8 cellular contexts compared by ENCODE assay signal in genomic region chr19:17406039-17406886, GRCh38. TPM values are rescaled to one million over a fixed set of nuclear protein-coding genes. Genes with fewer than 3 reads are reported as not detected.
DNase-seq lines count a peak whose midpoint lies in the region; ATAC-seq and TF ChIP-seq lines count a peak whose summit lies in the region.

No MANE protein-coding gene starts in this region.

- no peaks in the 10 kb centered on the region for H3K27me3 ChIP-seq in HUES6 (ENCODE audit: control insufficient read depth, insufficient read depth, low read length)
- H3K27me3 ChIP-seq in lung (ENCODE audit: control insufficient read depth, insufficient read depth) = no peaks in the 10 kb centered on the region
- no peaks in the 10 kb centered on the region for H3K27me3 ChIP-seq in upper lobe of left lung

- H3K27me3 Mint-ChIP-seq in activated naive CD4-positive, alpha-beta T cell treated with anti-CD3 and anti-CD28 coated beads, Interleukin-2, amount 50 U/mL, for 24 hours = no peaks in the 10 kb centered on the region

- H3K9me3 ChIP-seq in HUES6 (ENCODE audit: control insufficient read depth, insufficient read depth, low read depth, low read length) (no peaks in the 10 kb centered on the region), lung (ENCODE audit: control insufficient read depth in 2 of 2, insufficient read depth in 1 of 2, low read length in 1 of 2) (no peaks in the 10 kb centered on the region), upper lobe of left lung (no peaks in the 10 kb centered on the region)

- ATAC-seq in lung (ENCODE audit: insufficient read depth, low FRiP score) = no peak
- peak; percentile 5 for ATAC-seq in upper lobe of left lung (ENCODE audit: low FRiP score in 2 of 2)

- no peaks in the 10 kb centered on the region for H3K9me3 Mint-ChIP-seq in activated naive CD4-positive, alpha-beta T cell treated with anti-CD3 and anti-CD28 coated beads, Interleukin-2, amount 50 U/mL, for 24 hours

- H3K27ac ChIP-seq in HUES6 (ENCODE audit: low read depth, low read length) (no peak overlapping the region), lung (ENCODE audit: low read depth in 1 of 2, low read length in 1 of 2) (peak overlapping the region; percentile 86 to 93), upper lobe of left lung (peak overlapping the region; percentile 85 to 94 (median 90))

- TF ChIP-seq CTCF in lung (IDR thresholded peaks at IDR 0.05; ENCODE audit: control extremely low read depth, extremely low read depth) (no peak), upper lobe of left lung (IDR thresholded peaks at IDR 0.05) (no peak)

- peaks cover 24% of the 10 kb centered on the region for H3K4me1 Mint-ChIP-seq in activated naive CD4-positive, alpha-beta T cell treated with anti-CD3 and anti-CD28 coated beads, Interleukin-2, amount 50 U/mL, for 24 hours

- H3K4me3 ChIP-seq in HUES6 (ENCODE audit: low read depth, low read length) = peak overlapping the region; percentile 63; the same call in 1 of the 2 replicates
- H3K4me3 ChIP-seq in lung = peak overlapping the region; percentile 0
- peak overlapping the region; percentile 12 to 70 (median 44) for H3K4me3 ChIP-seq in upper lobe of left lung

- H3K36me3 ChIP-seq in HUES6 (ENCODE audit: control insufficient read depth, insufficient read depth, low read length) (peaks cover 13% of the 10 kb centered on the region), lung (ENCODE audit: control insufficient read depth in 2 of 2, insufficient read depth in 2 of 2, low read length in 2 of 2) (peaks cover 0 to 2% of the 10 kb centered on the region in 2 donors), upper lobe of left lung (peaks cover 0 to 4% (median 0%) of the 10 kb centered on the region in 4 donors)

- peak; percentile 56 for DNase-seq in activated CD4-positive, CD25-positive, alpha-beta regulatory T cell treated with anti-CD3 and anti-CD28 coated beads, Interleukin-2, amount 50 U/mL, for 72 hours
- no peak for DNase-seq in activated CD4-positive, CD25-positive, alpha-beta regulatory T cell (lab: John Stamatoyannopoulos, UW)
- DNase-seq in lung (ENCODE audit: low spot score) = no peak
- no peak for DNase-seq in upper lobe of left lung
- DNase-seq in D341Med (ENCODE audit: low spot score) = no peak
- DNase-seq in central memory CD4-positive, alpha-beta T cell = no peak

- peak overlapping the region; percentile 38 for H3K9ac ChIP-seq in HUES6 (ENCODE audit: low read length)

- TF ChIP-seq POLR2A in upper lobe of left lung (IDR thresholded peaks at IDR 0.05) = no peak

- peak overlapping the region; percentile 94 for H3K27ac Mint-ChIP-seq in activated naive CD4-positive, alpha-beta T cell treated with anti-CD3 and anti-CD28 coated beads, Interleukin-2, amount 50 U/mL, for 24 hours

- H3K4me1 ChIP-seq in HUES6 (ENCODE audit: control insufficient read depth, insufficient read depth, low read length) = peaks cover 33% of the 10 kb centered on the region
- H3K4me1 ChIP-seq in lung (ENCODE audit: control insufficient read depth in 2 of 2, insufficient read depth in 2 of 2, low read length in 2 of 2) = peaks cover 0 to 7% of the 10 kb centered on the region in 2 donors
- H3K4me1 ChIP-seq in upper lobe of left lung = peaks cover 36 to 52% (median 41%) of the 10 kb centered on the region in 4 donors

- peak overlapping the region; percentile 89 for H3K4me3 Mint-ChIP-seq in activated naive CD4-positive, alpha-beta T cell treated with anti-CD3 and anti-CD28 coated beads, Interleukin-2, amount 50 U/mL, for 24 hours

- H3K36me3 Mint-ChIP-seq in activated naive CD4-positive, alpha-beta T cell treated with anti-CD3 and anti-CD28 coated beads, Interleukin-2, amount 50 U/mL, for 24 hours = no peaks in the 10 kb centered on the region

- no peak for TF ChIP-seq EP300 in upper lobe of left lung (IDR thresholded peaks at IDR 0.05)

- 32 to 46% methylated on average over 10 of the region's 10 CpGs for WGBS in lung, 2 donors
- WGBS in upper lobe of left lung, 2 donors = 40 to 50% methylated on average over 10 of the region's 10 CpGs

RNA-seq across cellular contexts. Expression of gene BST2, which starts 0.8 kb away (rescaled TPM):
- total RNA-seq in lung (10 to 100 TPM; 49.8 to 71.3 TPM), upper lobe of left lung (100 to 1,000 TPM in 1 of 6 donors, 10 to 100 TPM in 5; 30.4 to 197 (median 74.1) TPM)
- 100 to 1,000 TPM in 1 of 2 donors, 10 to 100 TPM in 1; 48.2 to 179 TPM for polyA plus RNA-seq in lung

RNA-seq across cellular contexts. Expression of gene CCDC194, which starts 12.3 kb away (rescaled TPM):
- total RNA-seq in lung (under 1 TPM in 1 of 2 donors, not detected in 1; 0.74 TPM), upper lobe of left lung (1 to 10 TPM in 2 of 6 donors, under 1 TPM in 1, not detected in 3; 0.83 to 2.2 (median 2.1) TPM)
- under 1 TPM; 0.13 to 0.37 TPM for polyA plus RNA-seq in lung

RNA-seq across cellular contexts. Expression of gene MVB12A, which starts 13.6 kb away (rescaled TPM):
- total RNA-seq in lung (10 to 100 TPM; 28.5 to 66.9 TPM), upper lobe of left lung (10 to 100 TPM; 25.1 to 55.2 (median 49.1) TPM)
- 10 to 100 TPM; 59.6 to 62.1 TPM for polyA plus RNA-seq in lung

RNA-seq across cellular contexts. Expression of gene PLVAP, which starts 29.1 kb away (rescaled TPM):
- 10 to 100 TPM in 1 of 2 donors, 1 to 10 TPM in 1; 6.4 to 29.1 TPM for total RNA-seq in lung
- polyA plus RNA-seq in lung = 10 to 100 TPM; 22.6 to 55.0 TPM
- 100 to 1,000 TPM in 1 of 6 donors, 10 to 100 TPM in 1, 1 to 10 TPM in 4; 1.0 to 103 (median 6.9) TPM for total RNA-seq in upper lobe of left lung

RNA-seq across cellular contexts. Expression of gene TMEM221, which starts 42.2 kb away (rescaled TPM):
- under 1 TPM; 0.12 to 0.57 TPM for total RNA-seq in lung
- under 1 TPM; 0.06 to 0.08 TPM for polyA plus RNA-seq in lung
- under 1 TPM in 1 of 6 donors, not detected in 5; 0.14 TPM for total RNA-seq in upper lobe of left lung

Comparison
In these comparisons a context has a peak if more than half of its experiments do, and no peak if none do; other contexts are left out.
1. H3K4me3 ChIP-seq: peak in every context shown above with its lines; median percentile 63 in HUES6; 44 in upper lobe of left lung; 0 in lung.